ENCODE assay signal across 1 cellular context in genomic region chr2:111200333-111200879, GRCh38.
TF ChIP-seq lines count a peak whose summit lies in the region.

No MANE protein-coding gene starts in this region.

TF ChIP-seq in GM12878, 131 proteins besides CTCF, POLR2A, EP300 and RAD21 (continued from another document):
- TF ChIP-seq BCLAF1 (IDR thresholded peaks at IDR 0.05) (no peak), SPI1 (IDR thresholded peaks at IDR 0.05; ENCODE audit: borderline replicate concordance, insufficient read depth, low read depth, low read length) (no peak), KAT2A (conservative IDR thresholded peaks at IDR 0.05; ENCODE audit: control insufficient read depth, low read depth, low read length) (no peak), NR2F1 (conservative IDR thresholded peaks at IDR 0.05) (peak; percentile 69), CEBPZ (IDR thresholded peaks at IDR 0.05; ENCODE audit: low read depth, low read length) (no peak), DPF2 (IDR thresholded peaks at IDR 0.05) (no peak), NR2C1 (IDR thresholded peaks at IDR 0.05) (0 out of 2 replicates have a peak, but pooled peaks have one; percentile 17), IKZF1 (conservative IDR thresholded peaks at IDR 0.05) (peak; percentile 33)
